In the genomic region with DNA sequence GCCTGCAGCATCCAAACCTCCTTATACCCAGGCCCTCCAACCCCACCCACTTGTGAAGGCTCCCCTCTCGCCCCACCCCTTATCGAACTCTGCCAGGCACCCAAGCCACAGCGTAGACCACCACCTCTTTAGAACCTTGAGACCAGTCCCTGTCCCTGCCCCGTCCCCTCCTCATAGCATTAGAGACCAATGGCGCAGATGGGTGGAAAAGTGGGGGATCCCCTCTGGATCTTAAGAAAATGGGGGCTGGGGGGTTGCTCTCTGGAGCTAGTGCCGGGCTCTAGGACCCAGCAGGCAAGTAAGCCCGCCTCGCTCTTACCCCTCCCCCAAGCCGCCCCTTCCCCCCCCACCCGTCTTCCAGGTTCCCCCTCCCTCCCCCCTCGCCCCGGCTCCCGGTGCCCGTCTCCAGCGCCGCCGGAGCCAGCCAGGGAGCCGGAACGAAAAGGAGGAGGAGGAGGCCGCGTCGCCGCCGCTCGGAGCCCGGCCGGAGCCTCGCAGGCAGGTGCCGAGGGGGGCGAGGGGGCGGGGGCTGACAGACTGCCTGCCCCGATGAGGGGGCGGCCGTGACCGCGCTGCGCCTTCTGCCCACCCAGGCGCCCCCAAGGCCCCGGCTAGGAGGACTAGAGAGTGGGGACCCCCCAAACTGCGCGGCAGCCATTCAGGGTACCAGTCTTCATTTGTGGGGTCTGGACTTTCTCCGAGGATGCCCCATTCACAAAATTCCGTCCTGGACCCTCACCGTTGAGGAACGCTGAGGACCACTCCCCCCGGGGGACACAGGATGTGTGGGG, we compare ENCODE assay signal across 8 cellular contexts. TPM values are rescaled to one million over a fixed set of nuclear protein-coding genes. Genes with fewer than 3 reads are reported as not detected.
DNase-seq lines count a peak whose midpoint lies in the region; ATAC-seq, FAIRE-seq and TF ChIP-seq lines count a peak whose summit lies in the region.

A gene with protein sequence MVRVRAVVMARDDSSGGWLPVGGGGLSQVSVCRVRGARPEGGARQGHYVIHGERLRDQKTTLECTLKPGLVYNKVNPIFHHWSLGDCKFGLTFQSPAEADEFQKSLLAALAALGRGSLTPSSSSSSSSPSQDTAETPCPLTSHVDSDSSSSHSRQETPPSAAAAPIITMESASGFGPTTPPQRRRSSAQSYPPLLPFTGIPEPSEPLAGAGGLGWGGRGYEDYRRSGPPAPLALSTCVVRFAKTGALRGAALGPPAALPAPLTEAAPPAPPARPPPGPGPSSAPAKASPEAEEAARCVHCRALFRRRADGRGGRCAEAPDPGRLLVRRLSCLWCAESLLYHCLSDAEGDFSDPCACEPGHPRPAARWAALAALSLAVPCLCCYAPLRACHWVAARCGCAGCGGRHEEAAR (plus strand): TSS at position 388 of the 791 bp plus-strand sequence. CDS start 1,606 bp downstream, outside the sequence.

- H3K36me3 ChIP-seq in HUES64 (ENCODE audit: insufficient read depth, low read length): peaks cover 22% of the 10 kb centered on the region
- H3K36me3 ChIP-seq in neutrophil: peaks cover 20% of the 10 kb centered on the region

- TF ChIP-seq CTCF in foreskin keratinocyte (conservative IDR thresholded peaks at IDR 0.05) (no peak), neutrophil (IDR thresholded peaks at IDR 0.05) (no peak), GM20000 (IDR thresholded peaks at IDR 0.05; ENCODE audit: extremely low read depth, missing control alignments) (no peak), GM10266 (IDR thresholded peaks at IDR 0.05; ENCODE audit: control insufficient read depth, insufficient read depth, low read depth, missing control alignments) (no peak)

- H3K27ac ChIP-seq in HUES64 (ENCODE audit: low read depth, low read length) (peak within 1 kb of the TSS; percentile 85), foreskin keratinocyte (peak within 1 kb of the TSS; percentile 16), neutrophil (peak within 1 kb of the TSS; percentile 59)

- peaks cover 3% of the 10 kb centered on the region for H3K27me3 Mint-ChIP-seq in activated CD4-positive, alpha-beta memory T cell treated with anti-CD3 and anti-CD28 coated beads for 36 hours

- no peak for TF ChIP-seq POLR2A in GM12892 (IDR thresholded peaks at IDR 0.05; ENCODE audit: low read depth, low read length)

- H3K27me3 ChIP-seq in HUES64 (ENCODE audit: insufficient read depth, low read length) (peaks cover 11% of the 10 kb centered on the region; the same call in 1 of the 2 replicates), foreskin keratinocyte (no peaks in the 10 kb centered on the region), neutrophil (peaks cover 89% of the 10 kb centered on the region)

- peaks cover 10% of the 10 kb centered on the region; the same call in 1 of the 2 replicates for H3K4me1 ChIP-seq in HUES64 (ENCODE audit: insufficient read depth, low read length)
- H3K4me1 ChIP-seq in foreskin keratinocyte: peaks cover 5% of the 10 kb centered on the region
- peaks cover 24 to 26% of the 10 kb centered on the region in 2 experiments for H3K4me1 ChIP-seq in neutrophil (ENCODE audit: control insufficient read depth in 1 of 2, insufficient read depth in 1 of 2, low read depth in 1 of 2, low read length in 1 of 2)

- DNase-seq in DMS79 (lab: John Stamatoyannopoulos, UW) (peak; percentile 82), foreskin keratinocyte (no peak), GM20000 (ENCODE audit: low spot score) (no peak), GM10266 (ENCODE audit: extremely low spot score) (no peak), GM12892 (ENCODE audit: insufficient read length) (no peak)
- no peak for DNase-seq in activated CD4-positive, alpha-beta memory T cell treated with anti-CD3 and anti-CD28 coated beads for 36 hours

- peak within 1 kb of the TSS; percentile 77 for H3K4me3 ChIP-seq in HUES64 (ENCODE audit: low read length)
- H3K4me3 ChIP-seq in neutrophil (ENCODE audit: low read depth in 1 of 2, low read length in 1 of 2): peak within 1 kb of the TSS; percentile 52 to 66

- peak within 1 kb of the TSS; percentile 70 for H3K9ac ChIP-seq in HUES64 (ENCODE audit: low read depth, low read length)

- H3K4me3 Mint-ChIP-seq in activated CD4-positive, alpha-beta memory T cell treated with anti-CD3 and anti-CD28 coated beads for 36 hours: peak within 1 kb of the TSS; percentile 78

- CTCF ChIA-PET in activated CD4-positive, alpha-beta memory T cell treated with anti-CD3 and anti-CD28 coated beads for 36 hours (lab: Charles Lee): interaction anchor here (0.6 to 4.1 kb wide), 5 partner anchors 10 to 542 kb away, joined by 3 to 33 read pairs (median 6); partner anchors contain the start of genes FAM98C, MRPS12, PSMD8 and SARS2

- H3K36me3 Mint-ChIP-seq in activated CD4-positive, alpha-beta memory T cell treated with anti-CD3 and anti-CD28 coated beads for 36 hours: peaks cover 18% of the 10 kb centered on the region

- peak within 1 kb of the TSS; percentile 82 for H3K27ac Mint-ChIP-seq in activated CD4-positive, alpha-beta memory T cell treated with anti-CD3 and anti-CD28 coated beads for 36 hours

- POLR2A ChIA-PET in activated CD4-positive, alpha-beta memory T cell treated with anti-CD3 and anti-CD28 coated beads for 36 hours (lab: Charles Lee): interaction anchor here (0.6 to 3.0 kb wide), 5 partner anchors 8 to 124 kb away, joined by 3 to 28 read pairs (median 4); partner anchors contain the start of gene PSMD8

- no peak for FAIRE-seq in GM12892 (lab: Jason Lieb, UNC)

- intact Hi-C loops in activated CD4-positive, alpha-beta memory T cell treated with anti-CD3 and anti-CD28 coated beads for 36 hours (cut with micrococcal nuclease): loop anchor here (1.0 to 5.0 kb wide), 5 partner anchors 14 to 126 kb away; partner anchors contain the start of genes KCNK6, PSMD8, RASGRP4 and SPINT2

- H3K9me3 ChIP-seq in HUES64 (ENCODE audit: insufficient read depth, low read depth, low read length) (no peaks in the 10 kb centered on the region), neutrophil (no peaks in the 10 kb centered on the region)

- no peaks in the 10 kb centered on the region for H3K9me3 Mint-ChIP-seq in activated CD4-positive, alpha-beta memory T cell treated with anti-CD3 and anti-CD28 coated beads for 36 hours

- H3K4me1 Mint-ChIP-seq in activated CD4-positive, alpha-beta memory T cell treated with anti-CD3 and anti-CD28 coated beads for 36 hours (ENCODE audit: low read depth): peaks cover 28% of the 10 kb centered on the region

- WGBS in HUES64: under 1% methylated on average over 40 of the region's 46 CpGs

- ATAC-seq in foreskin keratinocyte: no peak

RNA-seq across cellular contexts. Expression of the gene that starts here (rescaled TPM):
- 3.7 TPM for polyA plus RNA-seq in HUES64 (2013, experiment 1 of 2)
- polyA plus RNA-seq in HUES64 (2013, experiment 2 of 2): 5.5 TPM
- 1 to 10 TPM; 5.5 to 6.0 TPM for total RNA-seq in activated CD4-positive, alpha-beta memory T cell treated with anti-CD3 and anti-CD28 coated beads for 36 hours
- 2.6 and 2.7 TPM in 2 replicates for total RNA-seq in foreskin keratinocyte
- 2.3 and 2.6 TPM in 2 replicates for polyA plus RNA-seq in foreskin keratinocyte
- polyA plus RNA-seq in GM12892 (2012; ENCODE audit: missing spikeins): 0.42 TPM

Comparison
In these comparisons a context has a peak if more than half of its experiments do, and no peak if none do; other contexts are left out.
1. H3K27ac ChIP-seq: peak in every context shown above with its lines; median percentile 85 in HUES64; 59 in neutrophil; 16 in foreskin keratinocyte.